ENCODE assay signal across 8 cellular contexts in the genomic region with DNA sequence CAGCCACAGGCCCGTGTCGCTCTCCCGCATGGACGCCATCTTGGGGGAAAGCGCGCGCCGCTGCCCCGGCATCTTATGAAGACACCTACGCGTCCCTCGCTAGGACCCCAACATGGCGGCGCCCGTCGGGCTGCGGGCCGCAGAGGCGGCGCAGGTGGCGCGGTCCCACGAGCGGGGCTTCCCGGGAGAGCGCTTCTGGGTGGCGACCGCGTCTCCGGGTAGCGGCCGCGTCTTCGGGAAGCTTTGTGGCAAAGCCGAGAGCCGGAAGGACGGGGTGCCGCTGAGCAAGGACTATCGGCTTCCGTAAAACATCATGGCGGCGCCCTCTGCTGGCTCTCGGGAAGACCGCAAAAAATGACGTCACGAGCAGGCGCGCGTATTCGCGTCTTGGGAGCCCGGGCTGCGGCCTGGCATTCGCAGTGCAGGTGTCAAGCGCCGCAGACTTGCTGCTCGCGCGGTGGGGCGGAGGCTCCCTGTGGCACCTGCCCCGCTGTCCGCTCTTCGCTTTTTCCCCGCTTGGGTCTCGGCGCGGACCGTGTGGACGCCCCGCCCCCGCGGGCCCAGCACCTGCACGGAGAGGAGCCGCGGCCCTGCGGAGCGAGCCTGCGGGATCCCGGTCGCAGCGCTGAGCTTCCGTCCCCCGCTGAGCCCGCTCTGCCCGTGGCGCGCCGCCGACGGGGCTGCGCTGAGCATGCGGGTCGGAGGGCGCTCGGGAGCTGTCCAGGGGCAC. TPM values are rescaled to one million over a fixed set of nuclear protein-coding genes. Genes with fewer than 3 reads are reported as not detected.
DNase-seq lines count a peak whose midpoint lies in the region; ATAC-seq and TF ChIP-seq lines count a peak whose summit lies in the region.

Gene NELFA, minus strand, starts transcription at position 54 of the 730 bp plus-strand sequence. Its CDS starts 15 bp downstream, at position 39.

- no peak for TF ChIP-seq CTCF in CD14-positive monocyte (IDR thresholded peaks at IDR 0.05)
- peak; percentile 33 to 40 for TF ChIP-seq CTCF in left lung (IDR thresholded peaks at IDR 0.05)

- DNase-seq in CD14-positive monocyte (ENCODE audit: low spot score): peak; percentile 91
- DNase-seq in NCI-H69 (lab: John Stamatoyannopoulos, UW): peak; percentile 93
- DNase-seq in activated CD4-positive, alpha-beta T cell treated with anti-CD3 and anti-CD28 coated beads, Interleukin-2, amount 50 U/mL, for 24 hours (ENCODE audit: low read depth in 1 of 2, low spot score in 1 of 2): peak; percentile 91 to 93
- DNase-seq in left lung: peak; percentile 96 to 99
- DNase-seq in stimulated activated CD4-positive, alpha-beta T cell treated with anti-CD3 and anti-CD28 coated beads, Interleukin-2, amount 100 ng/mL, for 4 hours (ENCODE audit: low read depth): peak; percentile 95

- intact Hi-C loops in CD14-positive monocyte (cut with micrococcal nuclease): loop anchor here (5.0 to 10.0 kb wide), 4 partner anchors 33 to 664 kb away; partner anchors contain the start of genes MXD4 (in 1 of the 2), NSD2 (in 1 of the 2) and UVSSA (in 1 of the 2)
- intact Hi-C loops in dendritic cell treated with granulocyte-macrophage colony-stimulating factor and Interleukin-4, amounts not matched to agents 40 ng/mL and 50 ng/mL, for 4 days (cut with micrococcal nuclease): loop anchor here (1.0 to 10.0 kb wide), 2 partner anchors 32 to 294 kb away; partner anchors contain the start of gene SLBP
- intact Hi-C loops in left lung (cut with DNase I): no loop called here

- peak within 1 kb of the TSS; percentile 93 to 99 for H3K27ac ChIP-seq in left lung

- peaks cover 0 to 1% (median 0%) of the 10 kb centered on the region in 7 donors for H3K9me3 Mint-ChIP-seq in CD14-positive monocyte
- no peaks in the 10 kb centered on the region for H3K9me3 Mint-ChIP-seq in dendritic cell treated with granulocyte-macrophage colony-stimulating factor and Interleukin-4, amounts not matched to agents 40 ng/mL and 50 ng/mL, for 4 days

- peaks cover 14 to 26% of the 10 kb centered on the region in 2 donors for H3K36me3 Mint-ChIP-seq in CD14-positive monocyte
- H3K36me3 Mint-ChIP-seq in dendritic cell treated with granulocyte-macrophage colony-stimulating factor and Interleukin-4, amounts not matched to agents 40 ng/mL and 50 ng/mL, for 4 days (ENCODE audit: low read depth): peaks cover 40% of the 10 kb centered on the region

- H3K4me3 Mint-ChIP-seq in CD14-positive monocyte: peak within 1 kb of the TSS; percentile 86 to 90
- peak within 1 kb of the TSS; percentile 84 for H3K4me3 Mint-ChIP-seq in dendritic cell treated with granulocyte-macrophage colony-stimulating factor and Interleukin-4, amounts not matched to agents 40 ng/mL and 50 ng/mL, for 4 days

- H3K4me3 ChIP-seq in left lung: peak within 1 kb of the TSS; percentile 90 to 98

- peak; percentile 79 for ATAC-seq in GM19372 (IDR thresholded peaks at IDR 0.05; ENCODE audit: low read depth, unreplicated experiment)
- peak; percentile 82 for ATAC-seq in HG03521 (IDR thresholded peaks at IDR 0.05; ENCODE audit: unreplicated experiment)
- ATAC-seq in left lung: peak; percentile 95

- peaks cover 5 to 12% (median 6%) of the 10 kb centered on the region in 3 donors for H3K27me3 Mint-ChIP-seq in CD14-positive monocyte (ENCODE audit: low read depth in 3 of 3)
- peaks cover 8% of the 10 kb centered on the region for H3K27me3 Mint-ChIP-seq in dendritic cell treated with granulocyte-macrophage colony-stimulating factor and Interleukin-4, amounts not matched to agents 40 ng/mL and 50 ng/mL, for 4 days

- H3K27ac Mint-ChIP-seq in CD14-positive monocyte: peak within 1 kb of the TSS; percentile 89 to 94 (median 93)
- H3K27ac Mint-ChIP-seq in dendritic cell treated with granulocyte-macrophage colony-stimulating factor and Interleukin-4, amounts not matched to agents 40 ng/mL and 50 ng/mL, for 4 days: peak within 1 kb of the TSS; percentile 91

- peaks cover 0 to 35% of the 10 kb centered on the region in 2 donors for H3K4me1 ChIP-seq in left lung

- peaks cover 41% of the 10 kb centered on the region for H3K4me1 Mint-ChIP-seq in CD14-positive monocyte
- H3K4me1 Mint-ChIP-seq in dendritic cell treated with granulocyte-macrophage colony-stimulating factor and Interleukin-4, amounts not matched to agents 40 ng/mL and 50 ng/mL, for 4 days (ENCODE audit: low read depth): peaks cover 41% of the 10 kb centered on the region

- no peaks in the 10 kb centered on the region for H3K27me3 ChIP-seq in left lung

- H3K36me3 ChIP-seq in left lung: peaks cover 0 to 14% of the 10 kb centered on the region in 2 donors

- no peaks in the 10 kb centered on the region for H3K9me3 ChIP-seq in left lung

RNA-seq across cellular contexts. Expression of gene NELFA, which starts in this region (rescaled TPM):
- polyA plus RNA-seq in CD14-positive monocyte: 10 to 100 TPM; 10.0 to 10.5 TPM
- 10 to 100 TPM; 22.5 to 22.9 TPM for total RNA-seq in left lung

Comparison
In these comparisons a context has a peak if more than half of its experiments do, and no peak if none do; other contexts are left out.
1. Peak in every context shown above with its lines: DNase-seq, ATAC-seq, H3K4me3 ChIP-seq and H3K27ac ChIP-seq.
2. intact Hi-C loops: an anchor here in CD14-positive monocyte (5.0 to 10.0 kb wide) and dendritic cell treated with granulocyte-macrophage colony-stimulating factor and Interleukin-4, amounts not matched to agents 40 ng/mL and 50 ng/mL, for 4 days (1.0 to 10.0 kb wide); none called in left lung.